ENCODE assay signal across 7 cellular contexts in genomic region chr17:30011934-30012333, GRCh38.
DNase-seq lines count a peak whose midpoint lies in the region; ATAC-seq and TF ChIP-seq lines count a peak whose summit lies in the region.
"Not testable (repeated sequence)": the region's sequence is repeated elsewhere in the genome, so short reads cannot be mapped to it uniquely, and the experiment has no call there.

No MANE protein-coding gene starts in this region.

- H3K4me3 ChIP-seq in AG09309 (ENCODE audit: control insufficient read depth, low read depth, low read length); Panc1 (ENCODE audit: low read depth in 2 of 2, low read length in 2 of 2); endodermal cell (ENCODE audit: low read length); lower lobe of right lung: not testable (repeated sequence)

- 91 to 100% methylated on average over 3 to 6 of the region's 10 CpGs for WGBS in endodermal cell (ENCODE audit: insufficient coverage in 1 of 2, insufficient read length in 1 of 2), 2 experiments

- POLR2A ChIA-PET in Panc1 (lab: Charles Lee): not testable (repeated sequence)

- H3K27me3 ChIP-seq in Panc1 (ENCODE audit: control insufficient read depth, insufficient read depth, low read length); endodermal cell (ENCODE audit: control insufficient read depth, insufficient read depth, low read length, poor library complexity, severe bottlenecking); lower lobe of right lung (ENCODE audit: low read depth): not testable (repeated sequence)

- not testable (repeated sequence) for BruUV-seq in Panc1 (replicated peaks; lab: Mats Ljungman, UMichigan)

- CTCF ChIA-PET in Panc1 (lab: Charles Lee): not testable (repeated sequence)

- intact Hi-C loops in Panc1 (cut with micrococcal nuclease; ENCODE audit: unreplicated experiment); lower lobe of right lung (cut with DNase I): not testable (repeated sequence)

- H3K9me3 ChIP-seq in Panc1 (ENCODE audit: control insufficient read depth, insufficient read depth, low read depth, low read length); endodermal cell (ENCODE audit: control insufficient read depth, low read length); lower lobe of right lung: not testable (repeated sequence)

- peaks cover 45% of the 10 kb centered on the region for H3K9me3 Mint-ChIP-seq in endodermal cell

- H3K36me3 ChIP-seq in Panc1 (ENCODE audit: control insufficient read depth, insufficient read depth, low read length); endodermal cell (ENCODE audit: control insufficient read depth, insufficient read depth, low read length); lower lobe of right lung: not testable (repeated sequence)

- H3K4me1 Mint-ChIP-seq in endodermal cell: not testable (repeated sequence)

- not testable (repeated sequence) for H3K4me1 ChIP-seq in Panc1 (ENCODE audit: control insufficient read depth, insufficient read depth, low read length); endodermal cell (ENCODE audit: control insufficient read depth, insufficient read depth, low read length); lower lobe of right lung

- H3K27me3 Mint-ChIP-seq in endodermal cell (ENCODE audit: insufficient read depth): peaks cover 16% of the 10 kb centered on the region

- in situ Hi-C loops in Panc1 (cut with HindIII; ENCODE audit: low pct_unique_long_range_greater_than_20kb, low sequenced_read_pairs): not testable (repeated sequence)

- H3K27ac ChIP-seq in Panc1 (ENCODE audit: low read length); endodermal cell (ENCODE audit: low read depth, low read length); lower lobe of right lung: not testable (repeated sequence)

- H3K36me3 Mint-ChIP-seq in endodermal cell (ENCODE audit: low read depth): not testable (repeated sequence)

- not testable (repeated sequence) for H3K27ac Mint-ChIP-seq in endodermal cell

- H3K4me3 Mint-ChIP-seq in endodermal cell: not testable (repeated sequence)

- not testable (repeated sequence) for ATAC-seq in Panc1, lower lobe of right lung

- peak; percentile 4 for TF ChIP-seq CTCF in AG09309 (IDR thresholded peaks at IDR 0.05; ENCODE audit: control insufficient read depth, insufficient read depth, low read depth, low read length, missing control alignments)
- TF ChIP-seq CTCF in GM12873 (IDR thresholded peaks at IDR 0.05; ENCODE audit: insufficient read depth, low read depth, low read length, missing control alignments): peak; percentile 8
- peak; percentile 28; the same call in 1 of the 2 replicates for TF ChIP-seq CTCF in LNCAP (IDR thresholded peaks at IDR 0.05)
- 0 out of 2 replicates have a peak, but pooled peaks have one; percentile 31 for TF ChIP-seq CTCF in Panc1 (IDR thresholded peaks at IDR 0.05)
- peak; percentile 52 for TF ChIP-seq CTCF in endodermal cell (conservative IDR thresholded peaks at IDR 0.05)
- peak; percentile 9 for TF ChIP-seq CTCF in lower lobe of right lung (IDR thresholded peaks at IDR 0.05)

- not testable (repeated sequence) for H3K9ac ChIP-seq in endodermal cell (ENCODE audit: extremely low read depth, low read length, poor library complexity, severe bottlenecking)

- DNase-seq in AG09309 (ENCODE audit: low read depth); Panc1 (ENCODE audit: low read depth, low spot score); lower lobe of right lung: not testable (repeated sequence)
- peak; percentile 9 for DNase-seq in activated CD4-positive, alpha-beta T cell treated with anti-CD3 and anti-CD28 coated beads for 48 hours
- DNase-seq in endodermal cell: peak; percentile 77
